ENCODE assay signal across 2 cellular contexts in genomic region chr17:83083368-83084201, GRCh38.
A peak's percentile ranks its signal among the peaks of the same experiment; 100 is the strongest.
TF ChIP-seq lines count a peak whose summit lies in the region.

No MANE protein-coding gene starts in this region.

TF ChIP-seq in SK-N-SH treated with all-trans-retinoic acid at 6 μM for 48 hours, 23 proteins besides CTCF, POLR2A, EP300 and RAD21 (continued from another document):
- TF ChIP-seq, protein P1, sequence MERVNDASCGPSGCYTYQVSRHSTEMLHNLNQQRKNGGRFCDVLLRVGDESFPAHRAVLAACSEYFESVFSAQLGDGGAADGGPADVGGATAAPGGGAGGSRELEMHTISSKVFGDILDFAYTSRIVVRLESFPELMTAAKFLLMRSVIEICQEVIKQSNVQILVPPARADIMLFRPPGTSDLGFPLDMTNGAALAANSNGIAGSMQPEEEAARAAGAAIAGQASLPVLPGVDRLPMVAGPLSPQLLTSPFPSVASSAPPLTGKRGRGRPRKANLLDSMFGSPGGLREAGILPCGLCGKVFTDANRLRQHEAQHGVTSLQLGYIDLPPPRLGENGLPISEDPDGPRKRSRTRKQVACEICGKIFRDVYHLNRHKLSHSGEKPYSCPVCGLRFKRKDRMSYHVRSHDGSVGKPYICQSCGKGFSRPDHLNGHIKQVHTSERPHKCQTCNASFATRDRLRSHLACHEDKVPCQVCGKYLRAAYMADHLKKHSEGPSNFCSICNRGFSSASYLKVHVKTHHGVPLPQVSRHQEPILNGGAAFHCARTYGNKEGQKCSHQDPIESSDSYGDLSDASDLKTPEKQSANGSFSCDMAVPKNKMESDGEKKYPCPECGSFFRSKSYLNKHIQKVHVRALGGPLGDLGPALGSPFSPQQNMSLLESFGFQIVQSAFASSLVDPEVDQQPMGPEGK (CRISPR knock-in tag; IDR thresholded peaks at IDR 0.05; ENCODE audit: borderline replicate concordance) = peak; percentile 98
- no peak; the same call in none of the 2 replicates for TF ChIP-seq SNAI2 (CRISPR knock-in tag; IDR thresholded peaks at IDR 0.05)
- TF ChIP-seq ESRRG (CRISPR knock-in tag; IDR thresholded peaks at IDR 0.05) = peak; percentile 92; the same call in 1 of the 2 replicates
- no peak for TF ChIP-seq ZFP30 (CRISPR knock-in tag; IDR thresholded peaks at IDR 0.05)
- peak; percentile 77; the same call in 1 of the 2 replicates for TF ChIP-seq TOX (CRISPR knock-in tag; IDR thresholded peaks at IDR 0.05; ENCODE audit: borderline replicate concordance)
- peak; percentile 76; the same call in 1 of the 2 replicates for TF ChIP-seq CSDC2 (CRISPR knock-in tag; IDR thresholded peaks at IDR 0.05)
- 0 out of 2 replicates have a peak, but pooled peaks have one; percentile 3 for TF ChIP-seq ZNF8 (CRISPR knock-in tag; IDR thresholded peaks at IDR 0.05)
- 0 out of 2 replicates have a peak, but pooled peaks have one; percentile 14 for TF ChIP-seq ZNF565 (CRISPR knock-in tag; conservative IDR thresholded peaks at IDR 0.05; ENCODE audit: low read depth)
- TF ChIP-seq, protein P2, sequence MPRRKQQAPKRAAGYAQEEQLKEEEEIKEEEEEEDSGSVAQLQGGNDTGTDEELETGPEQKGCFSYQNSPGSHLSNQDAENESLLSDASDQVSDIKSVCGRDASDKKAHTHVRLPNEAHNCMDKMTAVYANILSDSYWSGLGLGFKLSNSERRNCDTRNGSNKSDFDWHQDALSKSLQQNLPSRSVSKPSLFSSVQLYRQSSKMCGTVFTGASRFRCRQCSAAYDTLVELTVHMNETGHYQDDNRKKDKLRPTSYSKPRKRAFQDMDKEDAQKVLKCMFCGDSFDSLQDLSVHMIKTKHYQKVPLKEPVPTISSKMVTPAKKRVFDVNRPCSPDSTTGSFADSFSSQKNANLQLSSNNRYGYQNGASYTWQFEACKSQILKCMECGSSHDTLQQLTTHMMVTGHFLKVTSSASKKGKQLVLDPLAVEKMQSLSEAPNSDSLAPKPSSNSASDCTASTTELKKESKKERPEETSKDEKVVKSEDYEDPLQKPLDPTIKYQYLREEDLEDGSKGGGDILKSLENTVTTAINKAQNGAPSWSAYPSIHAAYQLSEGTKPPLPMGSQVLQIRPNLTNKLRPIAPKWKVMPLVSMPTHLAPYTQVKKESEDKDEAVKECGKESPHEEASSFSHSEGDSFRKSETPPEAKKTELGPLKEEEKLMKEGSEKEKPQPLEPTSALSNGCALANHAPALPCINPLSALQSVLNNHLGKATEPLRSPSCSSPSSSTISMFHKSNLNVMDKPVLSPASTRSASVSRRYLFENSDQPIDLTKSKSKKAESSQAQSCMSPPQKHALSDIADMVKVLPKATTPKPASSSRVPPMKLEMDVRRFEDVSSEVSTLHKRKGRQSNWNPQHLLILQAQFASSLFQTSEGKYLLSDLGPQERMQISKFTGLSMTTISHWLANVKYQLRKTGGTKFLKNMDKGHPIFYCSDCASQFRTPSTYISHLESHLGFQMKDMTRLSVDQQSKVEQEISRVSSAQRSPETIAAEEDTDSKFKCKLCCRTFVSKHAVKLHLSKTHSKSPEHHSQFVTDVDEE (CRISPR knock-in tag; IDR thresholded peaks at IDR 0.05) = peak; percentile 50; the same call in 1 of the 2 replicates
- TF ChIP-seq RARB (CRISPR knock-in tag; IDR thresholded peaks at IDR 0.05) = no peak
- TF ChIP-seq POU6F1 (CRISPR knock-in tag; IDR thresholded peaks at IDR 0.05; ENCODE audit: borderline replicate concordance, low read depth) = no peak
- no peak; the same call in 1 of the 2 replicates for TF ChIP-seq GLIS3 (CRISPR knock-in tag; IDR thresholded peaks at IDR 0.05)
- TF ChIP-seq PPARA (CRISPR knock-in tag; IDR thresholded peaks at IDR 0.05; ENCODE audit: borderline replicate concordance) = no peak
- peak; percentile 84 for TF ChIP-seq CREB5 (CRISPR knock-in tag; IDR thresholded peaks at IDR 0.05; ENCODE audit: low read depth)
- TF ChIP-seq ARNTL (CRISPR knock-in tag; IDR thresholded peaks at IDR 0.05; ENCODE audit: borderline replicate concordance, low read depth) = no peak
- TF ChIP-seq ZNF70 (CRISPR knock-in tag; IDR thresholded peaks at IDR 0.05) = no peak

TF ChIP-seq in K562, 482 proteins besides CTCF, POLR2A, EP300 and RAD21 (continued from another document):
- TF ChIP-seq, protein P3, sequence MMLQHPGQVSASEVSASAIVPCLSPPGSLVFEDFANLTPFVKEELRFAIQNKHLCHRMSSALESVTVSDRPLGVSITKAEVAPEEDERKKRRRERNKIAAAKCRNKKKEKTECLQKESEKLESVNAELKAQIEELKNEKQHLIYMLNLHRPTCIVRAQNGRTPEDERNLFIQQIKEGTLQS (IDR thresholded peaks at IDR 0.05) = peak; percentile 28; the same call in 1 of the 2 replicates
- TF ChIP-seq, protein P3 (CRISPR knock-in tag; conservative IDR thresholded peaks at IDR 0.05) = no peak
- TF ChIP-seq ZNF263 (CRISPR knock-in tag; IDR thresholded peaks at IDR 0.05; ENCODE audit: borderline replicate concordance) (no peak), KLF1 (tag; IDR thresholded peaks at IDR 0.05) (no peak)
